In the genomic region with DNA sequence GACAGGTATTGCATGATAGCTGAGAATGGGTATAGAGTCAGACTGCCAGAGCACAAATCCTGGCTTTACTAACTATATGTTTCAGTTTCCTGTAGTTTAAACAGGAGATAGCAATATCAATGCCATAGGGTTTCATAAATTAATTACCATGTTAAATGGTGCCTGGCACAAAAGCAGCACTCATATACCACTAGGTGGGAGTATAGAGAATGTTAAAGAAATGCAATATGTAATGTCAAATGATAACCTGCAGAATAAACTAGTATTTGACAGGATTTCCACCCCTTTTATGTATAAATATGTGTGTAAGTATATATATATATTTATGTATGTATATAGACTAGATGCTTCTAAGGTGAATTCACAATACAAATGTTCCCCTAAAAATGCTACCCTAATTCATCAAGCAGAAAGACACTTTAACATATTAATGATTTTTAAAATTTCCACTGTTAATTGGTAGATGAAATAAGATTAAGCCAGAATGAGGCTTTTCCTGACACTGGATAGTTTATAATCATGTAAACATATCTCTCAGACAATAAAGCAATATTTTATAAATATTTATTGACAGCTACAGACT, we compare ENCODE assay signal across 8 cellular contexts. TPM values are rescaled to one million over a fixed set of nuclear protein-coding genes. Genes with fewer than 3 reads are reported as not detected.
DNase-seq lines count a peak whose midpoint lies in the region; ATAC-seq and TF ChIP-seq lines count a peak whose summit lies in the region.

No MANE protein-coding gene starts in this region.

- DNase-seq in CD4-positive, alpha-beta T cell = no peak
- peak; percentile 60 for DNase-seq in NCI-H69 (lab: John Stamatoyannopoulos, UW)
- DNase-seq in epithelial cell of proximal tubule (ENCODE audit: low read depth) = no peak
- peak; percentile 3 for DNase-seq in smooth muscle cell of the brain vasculature (ENCODE audit: low read depth, low spot score)
- DNase-seq in NCI-H226 = no peak
- no peak for DNase-seq in COR-L47 (lab: John Stamatoyannopoulos, UW)

- no peak overlapping the region for H3K27ac ChIP-seq in CD4-positive, alpha-beta T cell (ENCODE audit: low read depth, low read length)

- POLR2A ChIA-PET in CD4-positive, alpha-beta T cell (lab: Charles Lee) = interaction anchor here (1.1 to 3.6 kb wide), 4 partner anchors 9 to 137 kb away, joined by 3 to 22 read pairs (median 8); partner anchors contain the start of gene WDR89

- no peak overlapping the region for H3K4me3 ChIP-seq in epithelial cell of proximal tubule (ENCODE audit: low read depth, low read length)

- peaks cover 57% of the 10 kb centered on the region for H3K4me1 Mint-ChIP-seq in CD4-positive, alpha-beta T cell (ENCODE audit: low read depth)

- H3K27ac Mint-ChIP-seq in CD4-positive, alpha-beta T cell = peak overlapping the region; percentile 11

- H3K4me3 Mint-ChIP-seq in CD4-positive, alpha-beta T cell = no peak overlapping the region

- peak; percentile 96 for ATAC-seq in CD4-positive, alpha-beta T cell (ENCODE audit: poor library complexity)
- ATAC-seq in GM18870 (IDR thresholded peaks at IDR 0.05; ENCODE audit: unreplicated experiment) = peak; percentile 60
- no peak for ATAC-seq in GM19467 (IDR thresholded peaks at IDR 0.05; ENCODE audit: unreplicated experiment)

- H3K27me3 ChIP-seq in CD4-positive, alpha-beta T cell (ENCODE audit: control insufficient read depth, insufficient read depth, low read length) = no peaks in the 10 kb centered on the region

- intact Hi-C loops in CD4-positive, alpha-beta T cell (cut with DNase I, micrococcal nuclease) = loop anchor here (1.0 to 2.0 kb wide), 2 partner anchors 94 to 137 kb away; no protein-coding TSS in a partner anchor

- peaks cover 17% of the 10 kb centered on the region for H3K9me3 Mint-ChIP-seq in CD4-positive, alpha-beta T cell

- H3K9me3 ChIP-seq in CD4-positive, alpha-beta T cell (ENCODE audit: control insufficient read depth, low read length) = no peaks in the 10 kb centered on the region

- TF ChIP-seq CTCF in CD4-positive, alpha-beta T cell (IDR thresholded peaks at IDR 0.05) = peak; percentile 88
- TF ChIP-seq CTCF in epithelial cell of proximal tubule (conservative IDR thresholded peaks at IDR 0.05; ENCODE audit: low read depth, low read length) = peak; percentile 64

- CTCF ChIA-PET in CD4-positive, alpha-beta T cell (lab: Charles Lee) = interaction anchor here (0.7 to 3.3 kb wide), 5 partner anchors 9 to 137 kb away, joined by 3 to 17 read pairs (median 4); partner anchors contain the start of gene WDR89

- peaks cover 43% of the 10 kb centered on the region for H3K36me3 Mint-ChIP-seq in CD4-positive, alpha-beta T cell (ENCODE audit: low read depth)

- no peaks in the 10 kb centered on the region for H3K27me3 Mint-ChIP-seq in CD4-positive, alpha-beta T cell

RNA-seq across cellular contexts. Expression of gene WDR89, which starts 8.6 kb away (rescaled TPM):
- 10 to 100 TPM; 12.4 to 13.4 TPM for total RNA-seq in CD4-positive, alpha-beta T cell
- total RNA-seq in epithelial cell of proximal tubule = 7.7 and 8.9 TPM in 2 replicates

Comparison
In these comparisons a context has a peak if more than half of its experiments do, and no peak if none do; other contexts are left out.
1. DNase-seq: peak in NCI-H69 (single experiment) and smooth muscle cell of the brain vasculature (single experiment); none in CD4-positive, alpha-beta T cell (0 of 10), epithelial cell of proximal tubule (single experiment), NCI-H226 (single experiment) and COR-L47 (single experiment).